In the genomic region with DNA sequence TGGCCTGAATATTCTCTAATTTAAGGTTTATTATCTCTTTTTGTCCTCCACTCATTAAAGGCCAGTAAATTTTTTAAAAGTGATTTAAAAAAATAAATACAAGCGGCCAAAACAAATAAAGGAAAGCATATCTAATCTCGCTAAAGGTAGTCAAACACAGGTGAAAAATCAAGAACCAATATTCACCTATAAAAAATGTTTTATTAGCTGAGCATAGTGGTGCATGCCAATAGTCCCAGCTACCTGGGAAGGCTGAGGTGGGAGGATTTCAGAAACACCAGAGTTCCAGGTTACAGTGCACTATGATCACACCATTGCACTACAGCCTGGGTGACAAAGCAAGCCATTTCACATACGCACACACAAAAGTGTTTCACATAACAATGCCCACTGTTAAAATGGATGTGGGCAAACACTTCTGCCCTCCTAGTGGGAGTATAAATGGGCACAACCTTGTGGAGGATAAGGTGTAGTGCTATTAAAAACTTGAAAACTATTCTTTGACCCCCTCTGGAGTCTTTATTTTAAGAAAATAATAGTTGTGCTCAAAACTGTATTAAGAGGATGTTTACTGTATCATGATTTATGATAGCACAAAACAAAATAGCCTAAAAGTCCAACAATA, we compare ENCODE assay signal across 17 cellular contexts. TPM values are rescaled to one million over a fixed set of nuclear protein-coding genes. Genes with fewer than 3 reads are reported as not detected.
DNase-seq lines count a peak whose midpoint lies in the region; ATAC-seq and TF ChIP-seq lines count a peak whose summit lies in the region.
"Had no signal": no experiment of that assay in that cellular context is flagged by ENCODE, and none has a peak within 500 bp of the region (broad histone marks: within the 10 kb centered on the region; RNA-seq: fewer than 3 reads in every experiment).

No MANE protein-coding gene starts in this region.

- no peak overlapping the region for H3K4me2 ChIP-seq in OCI-LY7 (ENCODE audit: low read length)

- no peaks in the 10 kb centered on the region for H3K36me3 Mint-ChIP-seq in activated T-cell treated with anti-CD3 and anti-CD28 coated beads, Interleukin-2, amount 50 U/mL, for 72 hours (ENCODE audit: insufficient read depth in 2 of 2)
- no peaks in the 10 kb centered on the region for H3K36me3 Mint-ChIP-seq in activated T-cell treated with anti-CD3 and anti-CD28 coated beads, Interleukin-2, amount 50 U/mL, for 24 hours (ENCODE audit: low read depth)
- H3K36me3 Mint-ChIP-seq in type B pancreatic cell = no peaks in the 10 kb centered on the region

- H3K27ac Mint-ChIP-seq in activated T-cell treated with anti-CD3 and anti-CD28 coated beads, Interleukin-2, amount 50 U/mL, for 72 hours = peak overlapping the region; percentile 65
- H3K27ac Mint-ChIP-seq in activated T-cell treated with anti-CD3 and anti-CD28 coated beads, Interleukin-2, amount 50 U/mL, for 24 hours = no peak overlapping the region
- H3K27ac Mint-ChIP-seq in type B pancreatic cell = no peak overlapping the region

- H3K27ac ChIP-seq in OCI-LY7 (ENCODE audit: low read depth, low read length, poor library complexity, severe bottlenecking) (no peak overlapping the region), coronary artery (no peak overlapping the region)
- H3K27ac ChIP-seq: GM23248 had no signal

- H3K9me2 ChIP-seq in OCI-LY7 (ENCODE audit: insufficient read depth, low read length) = no peaks in the 10 kb centered on the region

- CTCF ChIA-PET in OCI-LY7 (lab: Charles Lee; ENCODE audit: unreplicated experiment) = no interaction called here

- TF ChIP-seq CTCF in OCI-LY7 (conservative IDR thresholded peaks at IDR 0.05; ENCODE audit: low read length) (peak; percentile 31; the same call in 1 of the 2 replicates), coronary artery (IDR thresholded peaks at IDR 0.05) (no peak), type B pancreatic cell (conservative IDR thresholded peaks at IDR 0.05) (peak; percentile 27)

- DNase-seq in activated T-cell treated with anti-CD3 and anti-CD28 coated beads, Interleukin-2, amount 50 U/mL, for 72 hours = no peak
- no peak for DNase-seq in activated T-cell treated with anti-CD3 and anti-CD28 coated beads, Interleukin-2, amount 50 U/mL, for 24 hours
- DNase-seq in OCI-LY7 (ENCODE audit: low spot score) (no peak), coronary artery (ENCODE audit: low spot score) (peak; percentile 1), type B pancreatic cell (ENCODE audit: extremely low spot score, unreplicated experiment) (no peak), NCI-H2227 treated with DMSO at 0.1 percent for 48 hours (lab: John Stamatoyannopoulos, UW) (no peak), globus pallidus (ENCODE audit: low spot score) (no peak)
- DNase-seq: C1 segment of cervical spinal cord, DND-41, GM23248, KBM-7, MG63, NCI-H1092 treated with DMSO at 0.1 percent for 48 hours, NCI-H446, NCI-H82, SHP77 had no signal

- no peaks in the 10 kb centered on the region for H3K9me3 Mint-ChIP-seq in activated T-cell treated with anti-CD3 and anti-CD28 coated beads, Interleukin-2, amount 50 U/mL, for 72 hours
- no peaks in the 10 kb centered on the region for H3K9me3 Mint-ChIP-seq in activated T-cell treated with anti-CD3 and anti-CD28 coated beads, Interleukin-2, amount 50 U/mL, for 24 hours
- H3K9me3 Mint-ChIP-seq in type B pancreatic cell = peaks cover 4% of the 10 kb centered on the region

- no peak overlapping the region for H3K4me3 Mint-ChIP-seq in activated T-cell treated with anti-CD3 and anti-CD28 coated beads, Interleukin-2, amount 50 U/mL, for 72 hours
- H3K4me3 Mint-ChIP-seq in activated T-cell treated with anti-CD3 and anti-CD28 coated beads, Interleukin-2, amount 50 U/mL, for 24 hours = no peak overlapping the region
- H3K4me3 Mint-ChIP-seq in type B pancreatic cell = no peak overlapping the region

- H3K4me1 Mint-ChIP-seq in activated T-cell treated with anti-CD3 and anti-CD28 coated beads, Interleukin-2, amount 50 U/mL, for 72 hours (ENCODE audit: low read depth) = no peaks in the 10 kb centered on the region
- no peaks in the 10 kb centered on the region for H3K4me1 Mint-ChIP-seq in activated T-cell treated with anti-CD3 and anti-CD28 coated beads, Interleukin-2, amount 50 U/mL, for 24 hours (ENCODE audit: low read depth)
- H3K4me1 Mint-ChIP-seq in type B pancreatic cell (ENCODE audit: unreplicated experiment) = no peaks in the 10 kb centered on the region

- no peak overlapping the region for H2AFZ ChIP-seq in OCI-LY7 (ENCODE audit: low read length)
- H2AFZ ChIP-seq: GM23248 had no signal

- no peaks in the 10 kb centered on the region for H3K36me3 ChIP-seq in OCI-LY7 (ENCODE audit: insufficient read depth, low read length)
- H3K36me3 ChIP-seq: MG63 had no signal

- ATAC-seq in activated T-cell treated with anti-CD3 and anti-CD28 coated beads, Interleukin-2, amount 50 U/mL, for 72 hours (replicated peaks in 1 of 2) = no peak
- no peak for ATAC-seq in HG03280 (IDR thresholded peaks at IDR 0.05; ENCODE audit: unreplicated experiment)

- H3K4me3 ChIP-seq in OCI-LY7 (ENCODE audit: low read depth, low read length, poor library complexity, severe bottlenecking) (no peak overlapping the region), coronary artery (no peak overlapping the region)
- H3K4me3 ChIP-seq: GM23248, MG63 had no signal

- H4K20me1 ChIP-seq in OCI-LY7 (ENCODE audit: insufficient read depth, low read length) = no peaks in the 10 kb centered on the region

- POLR2A ChIA-PET in OCI-LY7 (lab: Charles Lee) = interaction anchor here (0.7 kb wide), 1 partner anchor 14 kb away, joined by 3 read pairs; no protein-coding TSS in a partner anchor

- no peaks in the 10 kb centered on the region for H3K4me1 ChIP-seq in OCI-LY7 (ENCODE audit: insufficient read depth, low read length, poor library complexity, severe bottlenecking)

- no peaks in the 10 kb centered on the region for H3K9me3 ChIP-seq in OCI-LY7 (ENCODE audit: low read length)
- H3K9me3 ChIP-seq: MG63 had no signal

- no peaks in the 10 kb centered on the region for H3K79me2 ChIP-seq in OCI-LY7 (ENCODE audit: insufficient read depth, low read depth, low read length)

- intact Hi-C loops in OCI-LY7 (cut with micrococcal nuclease; ENCODE audit: unreplicated experiment) = no loop called here

- peaks cover 4% of the 10 kb centered on the region for H3K27me3 Mint-ChIP-seq in activated T-cell treated with anti-CD3 and anti-CD28 coated beads, Interleukin-2, amount 50 U/mL, for 72 hours (ENCODE audit: low read depth)
- no peaks in the 10 kb centered on the region for H3K27me3 Mint-ChIP-seq in activated T-cell treated with anti-CD3 and anti-CD28 coated beads, Interleukin-2, amount 50 U/mL, for 24 hours
- H3K27me3 Mint-ChIP-seq in type B pancreatic cell = no peaks in the 10 kb centered on the region

- no TSS peak for BruUV-seq in OCI-LY7 (replicated peaks; lab: Mats Ljungman, UMichigan)

RNA-seq across cellular contexts. Expression of gene NAP1L1, which starts 32.7 kb away (rescaled TPM):
- total RNA-seq in activated T-cell treated with anti-CD3 and anti-CD28 coated beads, Interleukin-2, amount 50 U/mL, for 72 hours = 100 to 1,000 TPM; 849 to 969 TPM
- total RNA-seq in OCI-LY7 (2014; rRNA removed; shearing (Covaris generic)) = 348 and 487 TPM in 2 replicates
- total RNA-seq in OCI-LY7 (2022) = 904 and 1,048 TPM in 2 replicates
- 563 and 883 TPM in 2 replicates for total RNA-seq in type B pancreatic cell (ENCODE audit: low replicate concordance)
